ENCODE assay signal across 27 cellular contexts in genomic region chr1:210087058-210087457, GRCh38.
"Had no signal": no experiment of that assay in that cellular context is flagged by ENCODE, and none has a peak within 500 bp of the region (broad histone marks: within the 10 kb centered on the region; RNA-seq: fewer than 3 reads in every experiment).

No MANE protein-coding gene starts in this region.

- ATAC-seq: esophagus mucosa; gastrocnemius medialis; left lobe of liver; psoas muscle; right cardiac atrium; stimulated activated naive B cell treated with anti-CD40 and anti-IgM and Interleukin-4, amounts not matched to agents 10 μg/mL and 1 μg/mL and 100 μg/mL, for 72 hours had no signal

- H3K4me1 Mint-ChIP-seq: memory B cell; naive B cell; nephron progenitor cell; stimulated activated naive B cell treated with anti-CD40 and anti-IgM and Interleukin-4, amounts not matched to agents 10 μg/mL and 1 μg/mL and 100 μg/mL, for 72 hours had no signal

- H3K4me3 ChIP-seq: dorsolateral prefrontal cortex, gastrocnemius medialis, hepatocyte, lung, ovary, psoas muscle, sigmoid colon, testis, tibial artery, vagina had no signal

- H3K9me3 ChIP-seq: gastrocnemius medialis, ovary, psoas muscle, sigmoid colon, testis, tibial artery, vagina had no signal

- DNase-seq: dorsolateral prefrontal cortex; effector CD8-positive, alpha-beta T cell; endodermal cell; foreskin fibroblast; gastrocnemius medialis; head of caudate nucleus; kidney; naive B cell; nephron progenitor cell; nucleus accumbens; ovary; psoas muscle; right cardiac atrium; sigmoid colon; stimulated activated CD4-positive, alpha-beta T cell treated with anti-CD3 and anti-CD28 coated beads, Interleukin-2, amount 100 ng/mL, for 24 hours; stimulated activated CD4-positive, alpha-beta T cell treated with anti-CD3 and anti-CD28 coated beads, Interleukin-4, amount 100 ng/mL, for 24 hours; stimulated activated naive B cell treated with anti-CD40 and anti-IgM and Interleukin-4, amounts not matched to agents 10 μg/mL and 1 μg/mL and 100 μg/mL, for 72 hours; substantia nigra; testis; tibial artery had no signal

- H3K36me3 ChIP-seq: gastrocnemius medialis, ovary, sigmoid colon, tibial artery, vagina had no signal

- H3K27ac Mint-ChIP-seq: endodermal cell, memory B cell, naive B cell, nephron progenitor cell had no signal

- H3K4me3 Mint-ChIP-seq: endodermal cell; memory B cell; naive B cell; nephron progenitor cell; stimulated activated naive B cell treated with anti-CD40 and anti-IgM and Interleukin-4, amounts not matched to agents 10 μg/mL and 1 μg/mL and 100 μg/mL, for 72 hours had no signal

- H3K9me3 Mint-ChIP-seq: endodermal cell, nephron progenitor cell had no signal

- H3K4me1 ChIP-seq: gastrocnemius medialis, psoas muscle, sigmoid colon, testis, tibial artery, vagina had no signal

- H3K27ac ChIP-seq: dorsolateral prefrontal cortex, epithelial cell of prostate, gastrocnemius medialis, hepatocyte, ovary, psoas muscle, sigmoid colon, testis, tibial artery, vagina had no signal

- H3K27me3 Mint-ChIP-seq: memory B cell; stimulated activated naive B cell treated with anti-CD40 and anti-IgM and Interleukin-4, amounts not matched to agents 10 μg/mL and 1 μg/mL and 100 μg/mL, for 72 hours had no signal

- H3K36me3 Mint-ChIP-seq: memory B cell; naive B cell; stimulated activated naive B cell treated with anti-CD40 and anti-IgM and Interleukin-4, amounts not matched to agents 10 μg/mL and 1 μg/mL and 100 μg/mL, for 72 hours had no signal

- H3K27me3 ChIP-seq: dorsolateral prefrontal cortex, gastrocnemius medialis, hepatocyte, ovary, sigmoid colon, testis, tibial artery, vagina had no signal
